1 cellular context compared by ENCODE assay signal in the genomic region with DNA sequence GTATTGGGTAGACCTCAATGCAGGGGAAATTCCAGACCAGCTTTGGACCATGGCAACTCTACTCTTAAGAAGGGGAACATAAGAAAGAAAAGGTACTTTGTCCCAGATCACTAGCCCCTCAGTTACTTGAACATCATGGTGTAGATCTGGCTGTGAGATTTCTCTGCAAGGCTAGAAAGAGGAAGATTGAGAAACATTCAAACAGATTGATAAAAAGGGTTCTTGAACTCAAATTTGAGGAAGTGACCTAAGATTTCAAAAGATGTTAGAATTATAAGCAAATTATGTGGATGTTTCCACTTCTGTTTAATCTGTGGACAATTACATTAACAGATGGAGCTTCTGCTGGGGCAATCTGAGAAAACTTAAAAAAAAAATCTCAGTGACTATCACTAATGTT.
TF ChIP-seq lines count a peak whose summit lies in the region.

No MANE protein-coding gene starts in this region.

TF ChIP-seq in GM12878, 131 proteins besides CTCF, POLR2A, EP300 and RAD21 (continued from another document):
- TF ChIP-seq, protein P1, sequence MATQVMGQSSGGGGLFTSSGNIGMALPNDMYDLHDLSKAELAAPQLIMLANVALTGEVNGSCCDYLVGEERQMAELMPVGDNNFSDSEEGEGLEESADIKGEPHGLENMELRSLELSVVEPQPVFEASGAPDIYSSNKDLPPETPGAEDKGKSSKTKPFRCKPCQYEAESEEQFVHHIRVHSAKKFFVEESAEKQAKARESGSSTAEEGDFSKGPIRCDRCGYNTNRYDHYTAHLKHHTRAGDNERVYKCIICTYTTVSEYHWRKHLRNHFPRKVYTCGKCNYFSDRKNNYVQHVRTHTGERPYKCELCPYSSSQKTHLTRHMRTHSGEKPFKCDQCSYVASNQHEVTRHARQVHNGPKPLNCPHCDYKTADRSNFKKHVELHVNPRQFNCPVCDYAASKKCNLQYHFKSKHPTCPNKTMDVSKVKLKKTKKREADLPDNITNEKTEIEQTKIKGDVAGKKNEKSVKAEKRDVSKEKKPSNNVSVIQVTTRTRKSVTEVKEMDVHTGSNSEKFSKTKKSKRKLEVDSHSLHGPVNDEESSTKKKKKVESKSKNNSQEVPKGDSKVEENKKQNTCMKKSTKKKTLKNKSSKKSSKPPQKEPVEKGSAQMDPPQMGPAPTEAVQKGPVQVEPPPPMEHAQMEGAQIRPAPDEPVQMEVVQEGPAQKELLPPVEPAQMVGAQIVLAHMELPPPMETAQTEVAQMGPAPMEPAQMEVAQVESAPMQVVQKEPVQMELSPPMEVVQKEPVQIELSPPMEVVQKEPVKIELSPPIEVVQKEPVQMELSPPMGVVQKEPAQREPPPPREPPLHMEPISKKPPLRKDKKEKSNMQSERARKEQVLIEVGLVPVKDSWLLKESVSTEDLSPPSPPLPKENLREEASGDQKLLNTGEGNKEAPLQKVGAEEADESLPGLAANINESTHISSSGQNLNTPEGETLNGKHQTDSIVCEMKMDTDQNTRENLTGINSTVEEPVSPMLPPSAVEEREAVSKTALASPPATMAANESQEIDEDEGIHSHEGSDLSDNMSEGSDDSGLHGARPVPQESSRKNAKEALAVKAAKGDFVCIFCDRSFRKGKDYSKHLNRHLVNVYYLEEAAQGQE (IDR thresholded peaks at IDR 0.05; ENCODE audit: low read depth, low read length) = no peak
- no peak for TF ChIP-seq ZNF622 (IDR thresholded peaks at IDR 0.05)
- no peak for TF ChIP-seq RUNX3 (IDR thresholded peaks at IDR 0.05; ENCODE audit: low read length)
- no peak for TF ChIP-seq ETV6 (conservative IDR thresholded peaks at IDR 0.05 in 1 of 2, IDR thresholded peaks at IDR 0.05 in 1 of 2; ENCODE audit: borderline replicate concordance in 1 of 2, low read depth in 1 of 2)
- TF ChIP-seq RB1 (IDR thresholded peaks at IDR 0.05; ENCODE audit: borderline replicate concordance) = no peak
- no peak for TF ChIP-seq ATF7 (IDR thresholded peaks at IDR 0.05; ENCODE audit: low read depth)
